ENCODE assay signal across 1 cellular context in the genomic region with DNA sequence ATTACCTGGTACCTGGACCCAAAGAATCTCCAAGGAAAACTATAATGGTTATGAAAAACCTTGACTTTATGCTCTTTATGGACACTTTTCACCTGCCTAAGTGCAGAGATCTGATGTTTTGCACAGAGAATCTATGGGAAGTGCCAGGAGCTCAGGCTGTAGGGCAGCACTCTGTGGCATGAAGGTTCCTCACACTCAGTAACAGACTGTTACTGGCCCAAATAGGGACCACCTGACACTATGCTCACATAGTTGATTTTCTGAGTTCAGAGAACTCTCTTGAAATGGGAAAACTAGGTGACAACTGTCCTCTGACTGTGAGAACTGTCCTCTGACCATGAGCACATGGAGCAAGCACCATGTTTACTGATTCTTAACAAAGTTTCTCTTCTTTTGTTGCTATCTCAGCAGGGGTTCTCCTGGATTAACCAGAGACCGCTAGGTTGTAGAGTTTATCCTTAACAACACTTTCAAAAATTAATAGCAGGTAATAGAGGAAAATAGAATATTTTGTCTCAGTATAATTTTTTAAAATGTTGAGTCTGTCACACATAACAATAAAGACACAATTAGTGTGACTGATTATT.
A peak's percentile ranks its signal among the peaks of the same experiment; 100 is the strongest.
TF ChIP-seq lines count a peak whose summit lies in the region.

No MANE protein-coding gene starts in this region.

TF ChIP-seq in HepG2, 621 proteins besides CTCF, POLR2A, EP300 and RAD21 (continued from another document):
- peak; percentile 38; the same call in 1 of the 2 replicates for TF ChIP-seq MXD4 (CRISPR knock-in tag; IDR thresholded peaks at IDR 0.05)
- TF ChIP-seq FOSL1 (CRISPR knock-in tag; IDR thresholded peaks at IDR 0.05; ENCODE audit: borderline replicate concordance), result no peak
- TF ChIP-seq, protein P1, sequence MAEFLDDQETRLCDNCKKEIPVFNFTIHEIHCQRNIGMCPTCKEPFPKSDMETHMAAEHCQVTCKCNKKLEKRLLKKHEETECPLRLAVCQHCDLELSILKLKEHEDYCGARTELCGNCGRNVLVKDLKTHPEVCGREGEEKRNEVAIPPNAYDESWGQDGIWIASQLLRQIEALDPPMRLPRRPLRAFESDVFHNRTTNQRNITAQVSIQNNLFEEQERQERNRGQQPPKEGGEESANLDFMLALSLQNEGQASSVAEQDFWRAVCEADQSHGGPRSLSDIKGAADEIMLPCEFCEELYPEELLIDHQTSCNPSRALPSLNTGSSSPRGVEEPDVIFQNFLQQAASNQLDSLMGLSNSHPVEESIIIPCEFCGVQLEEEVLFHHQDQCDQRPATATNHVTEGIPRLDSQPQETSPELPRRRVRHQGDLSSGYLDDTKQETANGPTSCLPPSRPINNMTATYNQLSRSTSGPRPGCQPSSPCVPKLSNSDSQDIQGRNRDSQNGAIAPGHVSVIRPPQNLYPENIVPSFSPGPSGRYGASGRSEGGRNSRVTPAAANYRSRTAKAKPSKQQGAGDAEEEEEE (CRISPR knock-in tag; IDR thresholded peaks at IDR 0.05; ENCODE audit: borderline replicate concordance), result 0 out of 2 replicates have a peak, but pooled peaks have one; percentile 34
- TF ChIP-seq, protein P2, sequence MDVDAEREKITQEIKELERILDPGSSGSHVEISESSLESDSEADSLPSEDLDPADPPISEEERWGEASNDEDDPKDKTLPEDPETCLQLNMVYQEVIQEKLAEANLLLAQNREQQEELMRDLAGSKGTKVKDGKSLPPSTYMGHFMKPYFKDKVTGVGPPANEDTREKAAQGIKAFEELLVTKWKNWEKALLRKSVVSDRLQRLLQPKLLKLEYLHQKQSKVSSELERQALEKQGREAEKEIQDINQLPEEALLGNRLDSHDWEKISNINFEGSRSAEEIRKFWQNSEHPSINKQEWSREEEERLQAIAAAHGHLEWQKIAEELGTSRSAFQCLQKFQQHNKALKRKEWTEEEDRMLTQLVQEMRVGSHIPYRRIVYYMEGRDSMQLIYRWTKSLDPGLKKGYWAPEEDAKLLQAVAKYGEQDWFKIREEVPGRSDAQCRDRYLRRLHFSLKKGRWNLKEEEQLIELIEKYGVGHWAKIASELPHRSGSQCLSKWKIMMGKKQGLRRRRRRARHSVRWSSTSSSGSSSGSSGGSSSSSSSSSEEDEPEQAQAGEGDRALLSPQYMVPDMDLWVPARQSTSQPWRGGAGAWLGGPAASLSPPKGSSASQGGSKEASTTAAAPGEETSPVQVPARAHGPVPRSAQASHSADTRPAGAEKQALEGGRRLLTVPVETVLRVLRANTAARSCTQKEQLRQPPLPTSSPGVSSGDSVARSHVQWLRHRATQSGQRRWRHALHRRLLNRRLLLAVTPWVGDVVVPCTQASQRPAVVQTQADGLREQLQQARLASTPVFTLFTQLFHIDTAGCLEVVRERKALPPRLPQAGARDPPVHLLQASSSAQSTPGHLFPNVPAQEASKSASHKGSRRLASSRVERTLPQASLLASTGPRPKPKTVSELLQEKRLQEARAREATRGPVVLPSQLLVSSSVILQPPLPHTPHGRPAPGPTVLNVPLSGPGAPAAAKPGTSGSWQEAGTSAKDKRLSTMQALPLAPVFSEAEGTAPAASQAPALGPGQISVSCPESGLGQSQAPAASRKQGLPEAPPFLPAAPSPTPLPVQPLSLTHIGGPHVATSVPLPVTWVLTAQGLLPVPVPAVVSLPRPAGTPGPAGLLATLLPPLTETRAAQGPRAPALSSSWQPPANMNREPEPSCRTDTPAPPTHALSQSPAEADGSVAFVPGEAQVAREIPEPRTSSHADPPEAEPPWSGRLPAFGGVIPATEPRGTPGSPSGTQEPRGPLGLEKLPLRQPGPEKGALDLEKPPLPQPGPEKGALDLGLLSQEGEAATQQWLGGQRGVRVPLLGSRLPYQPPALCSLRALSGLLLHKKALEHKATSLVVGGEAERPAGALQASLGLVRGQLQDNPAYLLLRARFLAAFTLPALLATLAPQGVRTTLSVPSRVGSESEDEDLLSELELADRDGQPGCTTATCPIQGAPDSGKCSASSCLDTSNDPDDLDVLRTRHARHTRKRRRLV (CRISPR knock-in tag; IDR thresholded peaks at IDR 0.05), result no peak
